Comparison of ENCODE assay signal across 1 cellular context in genomic region chr20:383889-384288, GRCh38.
TF ChIP-seq lines count a peak whose summit lies in the region.

No MANE protein-coding gene starts in this region.

TF ChIP-seq in A549, 52 proteins besides CTCF, POLR2A, EP300 and RAD21:
- TF ChIP-seq POLR2AphosphoS2 (conservative IDR thresholded peaks at IDR 0.05; ENCODE audit: low read length) = 0 out of 2 replicates have a peak, but pooled peaks have one; percentile 46
- no peak for TF ChIP-seq RNF2 (IDR thresholded peaks at IDR 0.05; ENCODE audit: borderline replicate concordance, low read depth)
